Comparison of ENCODE assay signal across 8 cellular contexts in genomic region chr4:10115657-10116624, GRCh38. TPM values are rescaled to one million over a fixed set of nuclear protein-coding genes. Genes with fewer than 3 reads are reported as not detected.
DNase-seq lines count a peak whose midpoint lies in the region; ATAC-seq and TF ChIP-seq lines count a peak whose summit lies in the region.

No MANE protein-coding gene starts in this region.

- H3K27ac ChIP-seq in SJSA1 (peak overlapping the region; percentile 58), right atrium auricular region (peak overlapping the region; percentile 94 to 97)

- TF ChIP-seq CTCF in CD14-positive monocyte (IDR thresholded peaks at IDR 0.05) = no peak
- TF ChIP-seq CTCF in right atrium auricular region (IDR thresholded peaks at IDR 0.05) = no peak

- H3K4me3 Mint-ChIP-seq in CD14-positive monocyte = peak overlapping the region; percentile 93 to 94
- H3K4me3 Mint-ChIP-seq in activated naive CD8-positive, alpha-beta T cell treated with anti-CD3 and anti-CD28 coated beads for 36 hours = peak overlapping the region; percentile 95

- no peaks in the 10 kb centered on the region for H3K9me3 Mint-ChIP-seq in CD14-positive monocyte
- no peaks in the 10 kb centered on the region for H3K9me3 Mint-ChIP-seq in activated naive CD8-positive, alpha-beta T cell treated with anti-CD3 and anti-CD28 coated beads for 36 hours

- peak; percentile 32 for ATAC-seq in HG03342 (IDR thresholded peaks at IDR 0.05; ENCODE audit: unreplicated experiment)

- H3K4me1 Mint-ChIP-seq in CD14-positive monocyte = peaks cover 55% of the 10 kb centered on the region
- peaks cover 75% of the 10 kb centered on the region for H3K4me1 Mint-ChIP-seq in activated naive CD8-positive, alpha-beta T cell treated with anti-CD3 and anti-CD28 coated beads for 36 hours

- peaks cover 43 to 45% of the 10 kb centered on the region in 2 donors for H3K36me3 Mint-ChIP-seq in CD14-positive monocyte
- peaks cover 51% of the 10 kb centered on the region for H3K36me3 Mint-ChIP-seq in activated naive CD8-positive, alpha-beta T cell treated with anti-CD3 and anti-CD28 coated beads for 36 hours

- H3K9me3 ChIP-seq in SJSA1 (replicated peaks) (no peaks in the 10 kb centered on the region), right atrium auricular region (no peaks in the 10 kb centered on the region)

- peak overlapping the region; percentile 74 for H3K4me3 ChIP-seq in SJSA1
- peak overlapping the region; percentile 82 for H3K4me3 ChIP-seq in right atrium auricular region
- peak overlapping the region; percentile 73 for H3K4me3 ChIP-seq in skeletal muscle cell (ENCODE audit: low read depth, low read length)

- intact Hi-C loops in CD14-positive monocyte (cut with micrococcal nuclease) = loop anchor here (5.0 kb wide), 1 partner anchor 94 kb away; the partner anchor contains the start of gene SLC2A9 (in 2 of the 2)

- H3K4me1 ChIP-seq in SJSA1 (replicated peaks) = peaks cover 24% of the 10 kb centered on the region
- H3K4me1 ChIP-seq in right atrium auricular region = peaks cover 0 to 55% of the 10 kb centered on the region in 2 donors

- DNase-seq in CD14-positive monocyte (ENCODE audit: low spot score) (no peak), GM19238 (ENCODE audit: insufficient read length, low spot score) (peak; percentile 78), SJSA1 (ENCODE audit: low read depth in 1 of 2, low spot score in 2 of 2) (peak in 1 of 2 experiments; percentile 34), right atrium auricular region (ENCODE audit: low spot score) (no peak), skeletal muscle cell (ENCODE audit: low read depth) (no peak), globus pallidus (ENCODE audit: low spot score) (no peak)
- DNase-seq in activated naive CD8-positive, alpha-beta T cell treated with anti-CD3 and anti-CD28 coated beads for 36 hours = peak; percentile 77

- H3K27me3 ChIP-seq in SJSA1 (replicated peaks) (no peaks in the 10 kb centered on the region), right atrium auricular region (no peaks in the 10 kb centered on the region)

- H3K36me3 ChIP-seq in SJSA1 (peaks cover 49% of the 10 kb centered on the region), right atrium auricular region (peaks cover 50% of the 10 kb centered on the region)

- peak overlapping the region; percentile 87 to 96 (median 95) for H3K27ac Mint-ChIP-seq in CD14-positive monocyte
- peak overlapping the region; percentile 92 for H3K27ac Mint-ChIP-seq in activated naive CD8-positive, alpha-beta T cell treated with anti-CD3 and anti-CD28 coated beads for 36 hours

- H3K27me3 Mint-ChIP-seq in CD14-positive monocyte (ENCODE audit: low read depth in 3 of 3) = peaks cover 0 to 5% (median 1%) of the 10 kb centered on the region in 3 donors
- H3K27me3 Mint-ChIP-seq in activated naive CD8-positive, alpha-beta T cell treated with anti-CD3 and anti-CD28 coated beads for 36 hours = no peaks in the 10 kb centered on the region

RNA-seq across cellular contexts. Expression of gene WDR1, which starts 0.7 kb away (rescaled TPM):
- 100 to 1,000 TPM; 243 to 251 TPM for polyA plus RNA-seq in CD14-positive monocyte
- total RNA-seq in SJSA1 (2014; rRNA removed; shearing (Covaris generic)) = 207 and 301 TPM in 2 replicates
- total RNA-seq in activated naive CD8-positive, alpha-beta T cell treated with anti-CD3 and anti-CD28 coated beads for 36 hours = 100 to 1,000 TPM; 372 to 385 TPM
- total RNA-seq in right atrium auricular region = 100 to 1,000 TPM; 109 to 216 TPM

Comparison
In these comparisons a context has a peak if more than half of its experiments do, and no peak if none do; other contexts are left out.
1. DNase-seq: peak in GM19238 (single experiment) and activated naive CD8-positive, alpha-beta T cell treated with anti-CD3 and anti-CD28 coated beads for 36 hours (single experiment); none in CD14-positive monocyte (single experiment), right atrium auricular region (single experiment), skeletal muscle cell (single experiment) and globus pallidus (single experiment).
2. Peak in every context shown above with its lines, with median percentiles within 50 percentile points of each other: H3K4me3 ChIP-seq.